In the genomic region with DNA sequence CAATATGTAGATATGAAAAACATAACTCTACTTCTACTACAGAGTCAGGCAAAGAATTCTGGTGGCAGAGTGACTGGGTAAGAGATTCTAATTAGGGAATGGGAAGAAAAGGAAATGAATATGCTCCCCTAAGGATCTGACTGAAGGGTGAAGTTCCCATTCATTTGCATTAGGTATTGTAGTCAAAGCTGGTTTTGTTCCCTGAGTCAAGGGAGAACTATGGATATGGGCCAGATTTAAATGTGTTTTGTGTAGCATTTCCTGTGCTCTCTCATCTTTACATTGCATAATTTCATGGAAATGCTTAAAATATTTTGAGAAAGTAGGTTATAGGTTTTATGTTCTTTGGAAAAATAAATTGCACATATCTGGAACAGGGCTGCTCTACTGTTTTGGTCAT, we compare ENCODE assay signal across 28 cellular contexts.
"Had no signal": no experiment of that assay in that cellular context is flagged by ENCODE, and none has a peak within 500 bp of the region (broad histone marks: within the 10 kb centered on the region; RNA-seq: fewer than 3 reads in every experiment).

No MANE protein-coding gene starts in this region.

- ATAC-seq: gastroesophageal sphincter; heart left ventricle; left lobe of liver; natural killer cell; psoas muscle; right cardiac atrium; stimulated activated effector memory CD8-positive, alpha-beta T cell treated with anti-CD3 and anti-CD28 coated beads, Interleukin-12 subunit alpha, Interleukin-12 subunit beta, amount 100 ng/mL, for 72 hours had no signal

- H3K27ac Mint-ChIP-seq: dendritic cell treated with granulocyte-macrophage colony-stimulating factor and Interleukin-4, amounts not matched to agents 40 ng/mL and 50 ng/mL, for 4 days; memory B cell; natural killer cell; stimulated activated effector memory CD8-positive, alpha-beta T cell treated with anti-CD3 and anti-CD28 coated beads, Interleukin-12 subunit alpha, Interleukin-12 subunit beta, amount 100 ng/mL, for 72 hours had no signal

- H3K9me3 Mint-ChIP-seq: dendritic cell treated with granulocyte-macrophage colony-stimulating factor and Interleukin-4, amounts not matched to agents 40 ng/mL and 50 ng/mL, for 4 days had no signal

- H3K4me1 Mint-ChIP-seq: memory B cell; natural killer cell; stimulated activated effector memory CD8-positive, alpha-beta T cell treated with anti-CD3 and anti-CD28 coated beads, Interleukin-12 subunit alpha, Interleukin-12 subunit beta, amount 100 ng/mL, for 72 hours had no signal

- H3K36me3 Mint-ChIP-seq: memory B cell; natural killer cell; stimulated activated effector memory CD8-positive, alpha-beta T cell treated with anti-CD3 and anti-CD28 coated beads, Interleukin-12 subunit alpha, Interleukin-12 subunit beta, amount 100 ng/mL, for 72 hours had no signal

- DNase-seq: colonic mucosa; effector CD8-positive, alpha-beta T cell; erythroblast; esophagus squamous epithelium; foreskin fibroblast; heart left ventricle; kidney; natural killer cell; occipital lobe; ovary; posterior cingulate gyrus; psoas muscle; right cardiac atrium; sigmoid colon; stimulated activated CD4-positive, alpha-beta T cell treated with anti-CD3 and anti-CD28 coated beads, Interleukin-2, amount 100 ng/mL, for 24 hours; stimulated activated CD4-positive, alpha-beta T cell treated with anti-CD3 and anti-CD28 coated beads, Interleukin-4, amount 100 ng/mL, for 24 hours; stimulated activated naive CD4-positive, alpha-beta T cell treated with Interleukin-2 at 50 U/mL for 16 hours; stomach; thyroid gland; trophoblast cell had no signal

- H3K4me3 ChIP-seq: colonic mucosa, esophagus squamous epithelium, gastroesophageal sphincter, heart left ventricle, hepatocyte, lung, ovary, psoas muscle, sigmoid colon, stomach, thyroid gland, vagina had no signal

- H3K27me3 Mint-ChIP-seq: dendritic cell treated with granulocyte-macrophage colony-stimulating factor and Interleukin-4, amounts not matched to agents 40 ng/mL and 50 ng/mL, for 4 days; memory B cell had no signal

- H3K4me3 Mint-ChIP-seq: dendritic cell treated with granulocyte-macrophage colony-stimulating factor and Interleukin-4, amounts not matched to agents 40 ng/mL and 50 ng/mL, for 4 days; memory B cell; natural killer cell; stimulated activated effector memory CD8-positive, alpha-beta T cell treated with anti-CD3 and anti-CD28 coated beads, Interleukin-12 subunit alpha, Interleukin-12 subunit beta, amount 100 ng/mL, for 72 hours had no signal
